Comparison of ENCODE assay signal across 14 cellular contexts in genomic region chr3:9679476-9680097, GRCh38. TPM values are rescaled to one million over a fixed set of nuclear protein-coding genes. Genes with fewer than 3 reads are reported as not detected.
DNase-seq lines count a peak whose midpoint lies in the region; ATAC-seq and TF ChIP-seq lines count a peak whose summit lies in the region.
"Had no signal": no experiment of that assay in that cellular context is flagged by ENCODE, and none has a peak within 500 bp of the region (broad histone marks: within the 10 kb centered on the region; RNA-seq: fewer than 3 reads in every experiment).

No MANE protein-coding gene starts in this region.

- H3K9me3 ChIP-seq in CD4-positive, alpha-beta T cell (ENCODE audit: control insufficient read depth, low read length) = no peaks in the 10 kb centered on the region
- H3K9me3 ChIP-seq: HAP-1 had no signal

- H3K36me3 Mint-ChIP-seq in CD4-positive, alpha-beta T cell (ENCODE audit: low read depth) = peaks cover 99% of the 10 kb centered on the region
- H3K36me3 Mint-ChIP-seq in activated naive CD8-positive, alpha-beta T cell treated with anti-CD3 and anti-CD28 coated beads, Interleukin-2, amount 50 U/mL, for 24 hours (ENCODE audit: low read depth) = peaks cover 48% of the 10 kb centered on the region
- H3K36me3 Mint-ChIP-seq in neural crest cell (ENCODE audit: low read depth) = no peaks in the 10 kb centered on the region

- intact Hi-C loops in CD4-positive, alpha-beta T cell (cut with DNase I, micrococcal nuclease) = no loop called here

- no peak for DNase-seq in CD4-positive, alpha-beta T cell
- peak; percentile 67 for DNase-seq in G401 (ENCODE audit: low spot score)
- no peak for DNase-seq in activated naive CD8-positive, alpha-beta T cell treated with anti-CD3 and anti-CD28 coated beads, Interleukin-2, amount 50 U/mL, for 24 hours
- no peak for DNase-seq in neural crest cell (ENCODE audit: low read depth, low spot score)
- DNase-seq in iPS-NIHi7 (ENCODE audit: extremely low spot score) = no peak
- DNase-seq in omental fat pad (ENCODE audit: low spot score) = no peak
- DNase-seq: NCI-H1436 treated with DMSO at 0.1 percent for 48 hours, NCI-H2029 treated with DMSO at 0.1 percent for 48 hours, NCI-H510A, NCI-H774, RPMI8226 had no signal

- no peak for ATAC-seq in CD4-positive, alpha-beta T cell (ENCODE audit: poor library complexity)
- no peak for ATAC-seq in activated naive CD8-positive, alpha-beta T cell treated with anti-CD3 and anti-CD28 coated beads, Interleukin-2, amount 50 U/mL, for 24 hours
- ATAC-seq in omental fat pad (ENCODE audit: low FRiP score) = no peak
- ATAC-seq in GM21515 (IDR thresholded peaks at IDR 0.05; ENCODE audit: unreplicated experiment) = no peak

- in situ Hi-C loops in G401 (cut with HindIII; ENCODE audit: low sequenced_read_pairs) = no loop called here

- POLR2A ChIA-PET in CD4-positive, alpha-beta T cell (lab: Charles Lee) = no interaction called here

- H3K27me3 Mint-ChIP-seq in CD4-positive, alpha-beta T cell = no peaks in the 10 kb centered on the region
- no peaks in the 10 kb centered on the region for H3K27me3 Mint-ChIP-seq in activated naive CD8-positive, alpha-beta T cell treated with anti-CD3 and anti-CD28 coated beads, Interleukin-2, amount 50 U/mL, for 24 hours
- H3K27me3 Mint-ChIP-seq in neural crest cell (ENCODE audit: low read depth) = no peaks in the 10 kb centered on the region

- peak overlapping the region; percentile 27 for H3K27ac Mint-ChIP-seq in CD4-positive, alpha-beta T cell
- peak overlapping the region; percentile 15 for H3K27ac Mint-ChIP-seq in activated naive CD8-positive, alpha-beta T cell treated with anti-CD3 and anti-CD28 coated beads, Interleukin-2, amount 50 U/mL, for 24 hours
- peak overlapping the region; percentile 64 for H3K27ac Mint-ChIP-seq in neural crest cell (ENCODE audit: unreplicated experiment)

- H3K9me3 Mint-ChIP-seq in CD4-positive, alpha-beta T cell = no peaks in the 10 kb centered on the region
- H3K9me3 Mint-ChIP-seq in activated naive CD8-positive, alpha-beta T cell treated with anti-CD3 and anti-CD28 coated beads, Interleukin-2, amount 50 U/mL, for 24 hours = no peaks in the 10 kb centered on the region
- H3K9me3 Mint-ChIP-seq in neural crest cell = no peaks in the 10 kb centered on the region

- no peak overlapping the region for H3K4me3 Mint-ChIP-seq in CD4-positive, alpha-beta T cell
- no peak overlapping the region for H3K4me3 Mint-ChIP-seq in activated naive CD8-positive, alpha-beta T cell treated with anti-CD3 and anti-CD28 coated beads, Interleukin-2, amount 50 U/mL, for 24 hours
- no peak overlapping the region for H3K4me3 Mint-ChIP-seq in neural crest cell

- H3K4me1 Mint-ChIP-seq in CD4-positive, alpha-beta T cell (ENCODE audit: low read depth) = no peaks in the 10 kb centered on the region
- H3K4me1 Mint-ChIP-seq in activated naive CD8-positive, alpha-beta T cell treated with anti-CD3 and anti-CD28 coated beads, Interleukin-2, amount 50 U/mL, for 24 hours = no peaks in the 10 kb centered on the region
- H3K4me1 Mint-ChIP-seq in neural crest cell = no peaks in the 10 kb centered on the region

- no peaks in the 10 kb centered on the region for H3K27me3 ChIP-seq in CD4-positive, alpha-beta T cell (ENCODE audit: control insufficient read depth, insufficient read depth, low read length)

- TF ChIP-seq CTCF in CD4-positive, alpha-beta T cell (IDR thresholded peaks at IDR 0.05) = no peak
- TF ChIP-seq CTCF in neural crest cell (conservative IDR thresholded peaks at IDR 0.05) (no peak), omental fat pad (IDR thresholded peaks at IDR 0.05) (no peak)

- CTCF ChIA-PET in CD4-positive, alpha-beta T cell (lab: Charles Lee) = no interaction called here

- no peak overlapping the region for H3K27ac ChIP-seq in CD4-positive, alpha-beta T cell (ENCODE audit: low read depth, low read length)

RNA-seq across cellular contexts. Expression of gene CPNE9, which starts 24.0 kb away (rescaled TPM):
- total RNA-seq in CD4-positive, alpha-beta T cell = under 1 TPM; 0.33 to 0.45 TPM
- total RNA-seq in G401 (2014; rRNA removed; shearing (Covaris generic)) = 0.80 and 3.9 TPM in 2 replicates
- total RNA-seq in neural crest cell (0.48 and 1.3 TPM in 2 replicates), omental fat pad (not detected)
- total RNA-seq: LHCN-M2 had no signal

RNA-seq across cellular contexts. Expression of gene MTMR14, which starts 30.3 kb away (rescaled TPM):
- total RNA-seq in CD4-positive, alpha-beta T cell = 10 to 100 TPM; 80.2 to 82.0 TPM
- total RNA-seq in G401 (2014; rRNA removed; shearing (Covaris generic)) = 37.7 and 39.1 TPM in 2 replicates
- total RNA-seq in neural crest cell (25.0 and 29.8 TPM in 2 replicates), omental fat pad (10 to 100 TPM; 23.5 to 43.5 (median 32.4) TPM)

RNA-seq across cellular contexts. Expression of gene BRPF1, which starts 51.9 kb away (rescaled TPM):
- 10 to 100 TPM; 23.7 to 25.6 TPM for total RNA-seq in CD4-positive, alpha-beta T cell
- total RNA-seq in G401 (2014; rRNA removed; shearing (Covaris generic)) = 18.5 and 23.7 TPM in 2 replicates
- 36.9 and 39.2 TPM in 2 replicates for total RNA-seq in neural crest cell
- 10 to 100 TPM; 15.6 to 35.7 (median 17.8) TPM for total RNA-seq in omental fat pad
